In the genomic region with DNA sequence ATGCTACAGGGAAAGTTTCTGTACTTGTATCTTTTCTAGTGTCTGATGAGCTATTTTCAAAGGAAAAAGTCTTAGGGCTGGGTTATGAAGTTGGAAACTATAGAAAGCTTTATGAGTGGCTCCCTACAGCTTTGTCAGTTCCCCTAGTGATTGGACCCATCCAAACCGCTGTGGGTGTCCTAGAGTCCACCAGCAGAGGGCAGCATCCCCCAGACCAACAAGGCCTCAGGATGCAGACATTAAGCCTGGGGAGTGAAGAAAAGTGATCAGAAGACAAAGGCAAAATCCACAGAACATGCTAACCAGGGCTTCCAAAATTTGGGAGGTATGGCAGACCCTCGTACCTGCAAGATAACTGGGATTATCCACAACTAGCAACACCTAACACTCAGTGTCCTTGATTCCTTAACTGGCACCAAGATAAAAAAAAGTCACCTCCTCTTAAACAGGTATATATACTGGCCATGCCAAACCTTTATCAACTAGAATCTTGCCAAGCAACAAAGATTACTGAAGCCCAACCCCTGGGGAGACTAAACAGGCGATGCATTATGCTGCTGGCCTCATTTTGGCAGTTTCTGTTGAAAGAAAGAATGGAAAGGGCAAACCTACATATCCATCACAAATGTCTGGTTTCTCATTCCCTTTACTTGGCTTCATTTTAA, we compare ENCODE assay signal across 8 cellular contexts.
A peak's percentile ranks its signal among the peaks of the same experiment; 100 is the strongest.
DNase-seq lines count a peak whose midpoint lies in the region; ATAC-seq, FAIRE-seq and TF ChIP-seq lines count a peak whose summit lies in the region.

No MANE protein-coding gene starts in this region.

- H4K8ac ChIP-seq in H1 (ENCODE audit: extremely low read depth, insufficient read depth, low read length), result no peak overlapping the region
- H4K8ac ChIP-seq in mesendoderm (ENCODE audit: low read depth, low read length), result no peak overlapping the region

- H3K27me3 ChIP-seq in H1 (replicated peaks in 1 of 4; ENCODE audit: control insufficient read depth in 3 of 4, extremely low read depth in 1 of 4, insufficient read depth in 3 of 4, low read length in 3 of 4) (no peaks in the 10 kb centered on the region), mesendoderm (ENCODE audit: insufficient read depth, low read length, poor library complexity) (no peaks in the 10 kb centered on the region)

- H2BK15ac ChIP-seq in H1 (ENCODE audit: low read length) (no peak overlapping the region), mesendoderm (replicated peaks; ENCODE audit: low read depth) (peak overlapping the region; percentile 23)

- peak overlapping the region; percentile 0 to 57; a peak in 2 of 4 replicates for H3K4me2 ChIP-seq in H1 (ENCODE audit: insufficient read depth in 1 of 2, low read depth in 2 of 2, low read length in 2 of 2)
- H3K4me2 ChIP-seq in mesendoderm (ENCODE audit: low read length), result no peak overlapping the region

- H3K79me2 ChIP-seq in H1 (ENCODE audit: control insufficient read depth in 1 of 2, insufficient read depth in 2 of 2, low read length in 2 of 2) (peaks cover 0 to 73% of the 10 kb centered on the region in 2 experiments; a peak in 2 of 4 replicates), mesendoderm (ENCODE audit: control insufficient read depth, insufficient read depth, low read length) (no peaks in the 10 kb centered on the region)

- CTCF ChIA-PET in H1 (lab: Charles Lee; ENCODE audit: partially characterized antibody), result interaction anchor here (0.6 to 9.3 kb wide), 74 partner anchors 7 to 715 kb away, joined by 3 to 112 read pairs (median 5); a partner anchor contains a TSS

- H2AK5ac ChIP-seq in H1 (ENCODE audit: low read depth, low read length) (no peak overlapping the region), mesendoderm (ENCODE audit: low read length) (no peak overlapping the region)

- peak overlapping the region; percentile 34 for H4K5ac ChIP-seq in H1 (ENCODE audit: insufficient read length, low read depth, low read length)
- no peak overlapping the region for H4K5ac ChIP-seq in mesendoderm (ENCODE audit: low read length)

- no peak for TF ChIP-seq POLR2A in H1 (IDR thresholded peaks at IDR 0.05; ENCODE audit: control extremely low read depth in 1 of 2, low read depth in 2 of 2, low read length in 2 of 2)

- POLR2A ChIA-PET in H1 (lab: Charles Lee; ENCODE audit: partially characterized antibody), result interaction anchor here (0.6 to 2.1 kb wide), 11 partner anchors 14 to 239 kb away, joined by 3 to 7 read pairs (median 4); a partner anchor contains a TSS

- DNase-seq in D341Med (ENCODE audit: low spot score) (peak; percentile 81), NCI-H774 (lab: John Stamatoyannopoulos, UW) (peak; percentile 59), H1 (ENCODE audit: low read depth in 1 of 2, low spot score in 2 of 2) (peak; percentile 58 to 93), mesendoderm (peak; percentile 87)
- peak; percentile 21 to 55 for DNase-seq in activated CD8-positive, alpha-beta memory T cell treated with anti-CD3 and anti-CD28 coated beads for 1 hour (ENCODE audit: extremely low read depth in 1 of 2, low read depth in 1 of 2)
- DNase-seq in stimulated activated CD8-positive, alpha-beta memory T cell treated with anti-CD3 and anti-CD28 coated beads, Interleukin-2, amount 100 ng/mL, for 48 hours (ENCODE audit: low read depth in 2 of 2), result peak; percentile 48 to 68

- H4K91ac ChIP-seq in H1 (replicated peaks; ENCODE audit: insufficient read length, low read length), result no peak overlapping the region

- no peak for TF ChIP-seq EP300 in H1 (IDR thresholded peaks at IDR 0.05; ENCODE audit: borderline replicate concordance in 1 of 2, low read depth in 2 of 2, low read length in 2 of 2)

- H2BK5ac ChIP-seq in H1 (ENCODE audit: low read depth, low read length) (no peak overlapping the region), mesendoderm (ENCODE audit: low read length) (no peak overlapping the region)

- no peak overlapping the region for H2AFZ ChIP-seq in H1 (ENCODE audit: low read length)

- FAIRE-seq in H1 (lab: Jason Lieb, UNC), result peak; percentile 94

- peak; percentile 89 to 94 (median 89) for TF ChIP-seq CTCF in H1 (IDR thresholded peaks at IDR 0.05; ENCODE audit: control extremely low read depth in 1 of 3, insufficient read depth in 1 of 3, low read depth in 1 of 3, low read length in 3 of 3)

- TF ChIP-seq RAD21 in H1 (IDR thresholded peaks at IDR 0.05 in 1 of 2, conservative IDR thresholded peaks at IDR 0.05 in 1 of 2; ENCODE audit: low read depth in 2 of 2, low read length in 2 of 2), result peak; percentile 92 to 97

- no peaks in the 10 kb centered on the region for H4K20me1 ChIP-seq in H1 (replicated peaks in 1 of 2; ENCODE audit: control insufficient read depth in 1 of 2, insufficient read depth in 2 of 2, low read length in 2 of 2)

- no peak overlapping the region for H3K4ac ChIP-seq in H1 (replicated peaks; ENCODE audit: insufficient read length, low read depth, low read length)
- no peak overlapping the region for H3K4ac ChIP-seq in mesendoderm (ENCODE audit: low read depth, low read length)

- ATAC-seq in HG02885 (IDR thresholded peaks at IDR 0.05; ENCODE audit: poor library complexity, unreplicated experiment) (peak; percentile 64), GM18858 (IDR thresholded peaks at IDR 0.05; ENCODE audit: unreplicated experiment) (no peak)

- H2BK20ac ChIP-seq in H1 (ENCODE audit: low read length), result no peak overlapping the region

- H3K9ac ChIP-seq in H1 (replicated peaks in 1 of 4; ENCODE audit: extremely low read depth in 1 of 4, low read depth in 3 of 4, low read length in 3 of 4) (no peak overlapping the region), mesendoderm (ENCODE audit: low read length) (no peak overlapping the region)

- WGBS in H1 (ENCODE audit: extremely low coverage in 1 of 2, insufficient coverage in 1 of 2, insufficient read length in 1 of 2, insufficient replicate concordance in 2 of 2, low coverage in 1 of 2, low lambda C conversion rate in 2 of 2, missing lambda C conversion rate in 1 of 2), 2 experiments, result 12% methylated on average over 3 of the region's 3 CpGs; no CpG with 5 or more reads in 1 of the 2 experiments
- no CpG with 5 or more reads among the region's 3 CpGs for WGBS in mesendoderm (ENCODE audit: extremely low coverage, insufficient coverage, low lambda C conversion rate)

- no peak overlapping the region for H3K56ac ChIP-seq in H1 (replicated peaks; ENCODE audit: insufficient read length, low read depth, low read length)
- no peak overlapping the region for H3K56ac ChIP-seq in mesendoderm (ENCODE audit: low read length)

- H3K14ac ChIP-seq in H1 (ENCODE audit: insufficient read length), result no peak overlapping the region

- no peaks in the 10 kb centered on the region for H3K9me3 ChIP-seq in H1 (ENCODE audit: insufficient read depth in 2 of 2, low read depth in 1 of 2, low read length in 1 of 2)

- H3K23me2 ChIP-seq in H1 (ENCODE audit: low read depth, low read length), result no peaks in the 10 kb centered on the region

- H3K4me3 ChIP-seq in H1 (ENCODE audit: extremely low read depth in 1 of 4, insufficient read depth in 2 of 4, low read depth in 3 of 4, low read length in 4 of 4) (peak overlapping the region in 1 of 4 experiments; percentile 16; a peak in 1 of 8 replicates), mesendoderm (ENCODE audit: low read length) (no peak overlapping the region)

- H2BK12ac ChIP-seq in H1 (ENCODE audit: low read depth, low read length), result no peak overlapping the region

- H3K27ac ChIP-seq in H1 (ENCODE audit: low read depth, low read length) (peak overlapping the region; percentile 30), mesendoderm (ENCODE audit: low read depth, low read length) (no peak overlapping the region)

- H3K79me1 ChIP-seq in H1 (ENCODE audit: low read depth, low read length), result no peaks in the 10 kb centered on the region; the same call in 1 of the 2 replicates
- H3K79me1 ChIP-seq in mesendoderm (ENCODE audit: low read length), result peaks cover 5% of the 10 kb centered on the region

- H3K18ac ChIP-seq in H1 (ENCODE audit: extremely low read depth, low read length), result no peak overlapping the region
- H3K18ac ChIP-seq in mesendoderm (ENCODE audit: low read length), result no peak overlapping the region

- H2BK120ac ChIP-seq in H1 (replicated peaks; ENCODE audit: low read depth, low read length) (no peak overlapping the region), mesendoderm (ENCODE audit: low read depth, low read length) (no peak overlapping the region)

- peaks cover 0 to 21% (median 10%) of the 10 kb centered on the region in 4 experiments; a peak in 4 of 7 replicates for H3K4me1 ChIP-seq in H1 (replicated peaks in 1 of 4; ENCODE audit: control insufficient read depth in 3 of 4, insufficient read depth in 4 of 4, low read length in 3 of 4)
- H3K4me1 ChIP-seq in mesendoderm (ENCODE audit: control insufficient read depth, low read depth, low read length), result peaks cover 2% of the 10 kb centered on the region

- H3K36me3 ChIP-seq in H1 (ENCODE audit: control insufficient read depth in 2 of 4, insufficient read depth in 4 of 4, low read length in 3 of 4) (no peaks in the 10 kb centered on the region), mesendoderm (ENCODE audit: control insufficient read depth, insufficient read depth, low read length) (no peaks in the 10 kb centered on the region)

- H3K23ac ChIP-seq in H1 (ENCODE audit: insufficient read length) (no peak overlapping the region), mesendoderm (ENCODE audit: low read length) (no peak overlapping the region)

TF ChIP-seq in H1, 55 proteins besides CTCF, POLR2A, EP300 and RAD21 (continues in another document):
- TF ChIP-seq, protein P1, sequence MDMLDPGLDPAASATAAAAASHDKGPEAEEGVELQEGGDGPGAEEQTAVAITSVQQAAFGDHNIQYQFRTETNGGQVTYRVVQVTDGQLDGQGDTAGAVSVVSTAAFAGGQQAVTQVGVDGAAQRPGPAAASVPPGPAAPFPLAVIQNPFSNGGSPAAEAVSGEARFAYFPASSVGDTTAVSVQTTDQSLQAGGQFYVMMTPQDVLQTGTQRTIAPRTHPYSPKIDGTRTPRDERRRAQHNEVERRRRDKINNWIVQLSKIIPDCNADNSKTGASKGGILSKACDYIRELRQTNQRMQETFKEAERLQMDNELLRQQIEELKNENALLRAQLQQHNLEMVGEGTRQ (IDR thresholded peaks at IDR 0.05; ENCODE audit: low read length), result no peak
- TF ChIP-seq RXRA (IDR thresholded peaks at IDR 0.05; ENCODE audit: insufficient read depth, low read depth, low read length) (no peak), SAP30 (IDR thresholded peaks at IDR 0.05; ENCODE audit: insufficient read depth, insufficient replicate concordance, low read length) (no peak), CREB1 (IDR thresholded peaks at IDR 0.05) (no peak), JUND (IDR thresholded peaks at IDR 0.05; ENCODE audit: low read length) (0 out of 2 replicates have a peak, but pooled peaks have one; percentile 37)
